Comparison of ENCODE assay signal across 10 cellular contexts in the genomic region with DNA sequence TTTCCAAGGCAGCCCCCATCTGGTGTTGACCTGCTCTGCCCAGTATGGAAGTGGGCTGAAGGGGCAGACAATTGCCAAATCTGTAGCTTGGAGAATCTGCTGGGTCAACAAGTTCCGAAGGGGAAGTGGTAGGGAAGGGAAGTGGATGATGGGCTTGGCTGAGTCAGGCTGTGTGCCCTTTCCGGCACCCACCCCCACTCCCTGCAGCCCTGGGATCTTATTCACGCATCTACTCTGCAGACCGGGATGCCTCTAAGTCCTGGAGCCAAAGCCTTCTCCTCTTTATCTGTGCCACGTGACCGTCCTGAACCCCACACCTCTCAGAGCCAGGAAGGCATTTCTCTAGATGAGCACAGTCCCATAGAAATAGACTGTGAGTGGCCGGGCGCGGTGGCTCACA. TPM values are rescaled to one million over a fixed set of nuclear protein-coding genes. Genes with fewer than 3 reads are reported as not detected.
DNase-seq lines count a peak whose midpoint lies in the region; ATAC-seq and TF ChIP-seq lines count a peak whose summit lies in the region.
"Had no signal": no experiment of that assay in that cellular context is flagged by ENCODE, and none has a peak within 500 bp of the region (broad histone marks: within the 10 kb centered on the region; RNA-seq: fewer than 3 reads in every experiment).

No MANE protein-coding gene starts in this region.

- H3K4me3 ChIP-seq in brain microvascular endothelial cell (ENCODE audit: low read depth, low read length), result no peak overlapping the region
- H3K4me3 ChIP-seq in Karpas-422 (ENCODE audit: low read length), result no peak overlapping the region

- H3K27ac ChIP-seq in brain microvascular endothelial cell (no peak overlapping the region), Karpas-422 (ENCODE audit: low read length) (no peak overlapping the region)

- no peak for TF ChIP-seq CTCF in brain microvascular endothelial cell (IDR thresholded peaks at IDR 0.05; ENCODE audit: low read depth, low read length, missing control alignments)

- in situ Hi-C loops in brain microvascular endothelial cell (cut with HindIII; ENCODE audit: low pct_ligation_motif_present, low sequenced_read_pairs), result no loop called here

- no peaks in the 10 kb centered on the region; the same call in 1 of the 2 replicates for H3K4me1 ChIP-seq in Karpas-422 (ENCODE audit: low read length)

- peak; percentile 43 for ATAC-seq in esophagus mucosa

- no peak overlapping the region for H3K9ac ChIP-seq in Karpas-422 (ENCODE audit: low read length)

- H4K20me1 ChIP-seq in Karpas-422 (ENCODE audit: insufficient read depth, low read depth, low read length), result no peaks in the 10 kb centered on the region

- no peaks in the 10 kb centered on the region for H3K9me3 ChIP-seq in Karpas-422 (ENCODE audit: low read length)

- H3K36me3 ChIP-seq in brain microvascular endothelial cell (replicated peaks) (no peaks in the 10 kb centered on the region), Karpas-422 (ENCODE audit: insufficient read depth, low read length) (no peaks in the 10 kb centered on the region)

- DNase-seq in Ammon's horn (ENCODE audit: low spot score) (peak; percentile 70), NOMO-1 (lab: John Stamatoyannopoulos, UW; ENCODE audit: unreplicated experiment in 2 of 2) (peak; percentile 62 to 66), midbrain (lab: John Stamatoyannopoulos, UW) (peak; percentile 14), brain microvascular endothelial cell (no peak), NCI-H446 (lab: John Stamatoyannopoulos, UW) (no peak), A172 (ENCODE audit: low spot score) (no peak), Karpas-422 (no peak)
- DNase-seq: stimulated activated naive CD4-positive, alpha-beta T cell had no signal

- no peaks in the 10 kb centered on the region for H3K9me2 ChIP-seq in Karpas-422 (replicated peaks; ENCODE audit: insufficient read depth, low read length)

- H3K79me2 ChIP-seq in Karpas-422 (ENCODE audit: low read length), result no peaks in the 10 kb centered on the region

- H3K4me2 ChIP-seq in Karpas-422 (ENCODE audit: low read depth, low read length, poor library complexity, severe bottlenecking), result no peak overlapping the region

- H2AFZ ChIP-seq in Karpas-422 (ENCODE audit: low read length), result no peak overlapping the region

- no peaks in the 10 kb centered on the region for H3K27me3 ChIP-seq in brain microvascular endothelial cell (replicated peaks)
- no peaks in the 10 kb centered on the region for H3K27me3 ChIP-seq in Karpas-422 (ENCODE audit: low read length)

RNA-seq across cellular contexts. Expression of gene C5AR2, which starts 7.5 kb away (rescaled TPM):
- total RNA-seq in esophagus mucosa, result 1.7 TPM
- 0.55 TPM in 1 of 2 replicates, not detected in the other for total RNA-seq in A172 (2014; rRNA removed; shearing (Covaris generic))
- total RNA-seq in Karpas-422 (2014; rRNA removed; shearing (Covaris generic); ENCODE audit: low replicate concordance), result 1.1 TPM in 1 of 2 replicates, not detected in the other
- total RNA-seq: neural crest cell had no signal

RNA-seq across cellular contexts. Expression of gene C5AR1, which starts 14.8 kb away (rescaled TPM):
- total RNA-seq in esophagus mucosa, result 1.1 TPM
- total RNA-seq in A172 (2014; rRNA removed; shearing (Covaris generic)), result not detected in 2 replicates
- 0.11 and 0.41 TPM in 2 replicates for total RNA-seq in Karpas-422 (2014; rRNA removed; shearing (Covaris generic); ENCODE audit: low replicate concordance)

RNA-seq across cellular contexts. Expression of gene DHX34, which starts 24.6 kb away (rescaled TPM):
- total RNA-seq in esophagus mucosa, result 7.9 TPM
- total RNA-seq in A172 (2014; rRNA removed; shearing (Covaris generic)), result 7.5 and 10.4 TPM in 2 replicates
- total RNA-seq in Karpas-422 (2014; rRNA removed; shearing (Covaris generic); ENCODE audit: low replicate concordance), result 17.4 and 41.5 TPM in 2 replicates

RNA-seq across cellular contexts. Expression of gene INAFM1, which starts 49.8 kb away (rescaled TPM):
- 7.3 TPM for total RNA-seq in esophagus mucosa
- total RNA-seq in A172 (2014; rRNA removed; shearing (Covaris generic)), result 0.19 and 0.41 TPM in 2 replicates
- 4.6 and 8.4 TPM in 2 replicates for total RNA-seq in Karpas-422 (2014; rRNA removed; shearing (Covaris generic); ENCODE audit: low replicate concordance)

Comparison
In these comparisons a context has a peak if more than half of its experiments do, and no peak if none do; other contexts are left out.
1. DNase-seq: peak in Ammon's horn (single experiment), NOMO-1 (2 of 2) and midbrain (single experiment); none in brain microvascular endothelial cell (single experiment), NCI-H446 (0 of 2), A172 (single experiment) and Karpas-422 (single experiment).